ENCODE assay signal across 12 cellular contexts in the genomic region with DNA sequence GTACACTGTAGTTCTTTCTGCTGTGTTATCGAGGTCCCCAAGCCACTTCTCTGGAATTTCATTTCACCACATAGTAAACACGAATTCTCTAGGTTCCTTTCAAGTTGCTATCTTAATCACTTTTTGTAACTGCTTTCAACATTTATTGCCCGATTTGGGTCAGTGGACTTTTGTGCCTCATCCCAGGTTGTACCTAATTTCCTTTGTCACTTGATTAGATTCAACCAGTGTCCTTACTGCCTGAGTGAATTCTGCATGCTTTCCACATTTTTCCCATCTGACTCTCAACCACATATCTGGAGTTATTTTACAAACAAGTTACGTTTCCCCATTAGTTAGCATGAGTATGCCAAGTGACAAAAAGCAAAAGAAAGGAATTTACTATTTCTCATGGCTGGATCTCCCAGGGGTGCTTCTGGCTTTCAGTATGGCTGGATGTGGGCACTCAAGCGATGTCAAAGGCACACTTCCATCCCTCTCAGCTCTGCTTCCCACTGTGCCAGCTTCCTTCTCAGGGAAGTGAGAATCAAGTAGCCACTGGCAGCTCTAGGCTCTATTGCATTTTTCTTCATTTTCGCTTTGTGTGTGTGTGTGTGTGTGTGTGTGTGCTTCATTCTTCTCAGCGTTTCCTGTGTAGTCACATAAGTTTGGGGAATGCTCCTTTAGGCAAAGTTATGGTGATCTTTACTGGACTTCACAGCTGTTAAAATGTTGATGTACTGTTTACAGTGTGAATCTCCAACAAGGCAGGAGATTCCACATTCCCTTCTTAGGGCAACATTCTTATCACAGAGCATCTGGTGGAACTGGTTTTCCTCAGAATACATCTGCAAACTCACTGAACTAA.
DNase-seq lines count a peak whose midpoint lies in the region; ATAC-seq, FAIRE-seq and TF ChIP-seq lines count a peak whose summit lies in the region.
"Had no signal": no experiment of that assay in that cellular context is flagged by ENCODE, and none has a peak within 500 bp of the region (broad histone marks: within the 10 kb centered on the region; RNA-seq: fewer than 3 reads in every experiment).

No MANE protein-coding gene starts in this region.

- TF ChIP-seq POLR2A in right lobe of liver (IDR thresholded peaks at IDR 0.05): peak; percentile 23

- ATAC-seq in right lobe of liver (no peak), HG02852 (IDR thresholded peaks at IDR 0.05; ENCODE audit: unreplicated experiment) (no peak)

- peak overlapping the region; percentile 1; the same call in 1 of the 2 replicates for H3K9ac ChIP-seq in HUES64 (ENCODE audit: low read depth, low read length)

- DNase-seq in AG09319 (ENCODE audit: extremely low read depth, low read depth): peak; percentile 86
- peak; percentile 73 for DNase-seq in bronchial epithelial cell (ENCODE audit: low read depth)
- DNase-seq in right lobe of liver: no peak
- no peak for DNase-seq in NCI-H774 (lab: John Stamatoyannopoulos, UW)
- DNase-seq in OCI-M2 (lab: John Stamatoyannopoulos, UW; ENCODE audit: unreplicated experiment): no peak
- no peak for DNase-seq in stimulated activated CD4-positive, alpha-beta T cell treated with anti-CD3 and anti-CD28 coated beads, Interleukin-4, amount 100 ng/mL, for 24 hours
- DNase-seq: DMS153, nucleus accumbens, T-helper 1 cell had no signal

- no peak for TF ChIP-seq CTCF in AG09319 (IDR thresholded peaks at IDR 0.05; ENCODE audit: low read depth, low read length)
- TF ChIP-seq CTCF in bronchial epithelial cell (IDR thresholded peaks at IDR 0.05; ENCODE audit: insufficient read depth, low read length, severe bottlenecking): no peak
- TF ChIP-seq CTCF in right lobe of liver (IDR thresholded peaks at IDR 0.05): no peak

- intact Hi-C loops in right lobe of liver (cut with DNase I): no loop called here

- no peaks in the 10 kb centered on the region for H3K9me3 ChIP-seq in HUES64 (ENCODE audit: insufficient read depth, low read depth, low read length)
- no peaks in the 10 kb centered on the region for H3K9me3 ChIP-seq in right lobe of liver
- H3K9me3 ChIP-seq: esophagus muscularis mucosa had no signal

- peaks cover 10% of the 10 kb centered on the region for H3K36me3 ChIP-seq in HUES64 (ENCODE audit: insufficient read depth, low read length)
- peaks cover 6% of the 10 kb centered on the region for H3K36me3 ChIP-seq in bronchial epithelial cell (ENCODE audit: control insufficient read depth, insufficient read depth, low read length)
- no peaks in the 10 kb centered on the region for H3K36me3 ChIP-seq in right lobe of liver

- H3K27me3 ChIP-seq in HUES64 (ENCODE audit: insufficient read depth, low read length): no peaks in the 10 kb centered on the region; the same call in 1 of the 2 replicates
- H3K27me3 ChIP-seq in bronchial epithelial cell (ENCODE audit: control insufficient read depth, insufficient read depth, low read length): no peaks in the 10 kb centered on the region
- no peaks in the 10 kb centered on the region for H3K27me3 ChIP-seq in right lobe of liver
- H3K27me3 ChIP-seq: esophagus muscularis mucosa had no signal

- no peak for FAIRE-seq in bronchial epithelial cell (lab: Jason Lieb, UNC)

- peaks cover 70% of the 10 kb centered on the region for H3K4me1 ChIP-seq in HUES64 (ENCODE audit: insufficient read depth, low read length)
- H3K4me1 ChIP-seq in right lobe of liver: peaks cover 0 to 26% (median 11%) of the 10 kb centered on the region in 4 donors

- H3K4me3 ChIP-seq in HUES64 (ENCODE audit: low read length): no peak overlapping the region
- H3K4me3 ChIP-seq in bronchial epithelial cell (ENCODE audit: low read depth, low read length): no peak overlapping the region
- no peak overlapping the region for H3K4me3 ChIP-seq in right lobe of liver
- H3K4me3 ChIP-seq: esophagus muscularis mucosa had no signal

- 49% methylated on average over 7 of the region's 7 CpGs for WGBS in HUES64
- WGBS in right lobe of liver (ENCODE audit: insufficient coverage, low coverage, low lambda C conversion rate, missing lambda C conversion rate): 36% methylated on average over 7 of the region's 7 CpGs

- H3K27ac ChIP-seq in HUES64 (ENCODE audit: low read depth, low read length): peak overlapping the region; percentile 11
- peak overlapping the region in 2 of 3 donors; percentile 5 to 19 for H3K27ac ChIP-seq in right lobe of liver
- H3K27ac ChIP-seq: esophagus muscularis mucosa had no signal

Comparison
In these comparisons a context has a peak if more than half of its experiments do, and no peak if none do; other contexts are left out.
1. DNase-seq: peak in AG09319 (single experiment) and bronchial epithelial cell (single experiment); none in right lobe of liver (0 of 3), NCI-H774 (single experiment), OCI-M2 (single experiment) and stimulated activated CD4-positive, alpha-beta T cell treated with anti-CD3 and anti-CD28 coated beads, Interleukin-4, amount 100 ng/mL, for 24 hours (single experiment).